ENCODE assay signal across 8 cellular contexts in genomic region chr22:42615092-42615859, GRCh38. TPM values are rescaled to one million over a fixed set of nuclear protein-coding genes. Genes with fewer than 3 reads are reported as not detected.
A peak's percentile ranks its signal among the peaks of the same experiment; 100 is the strongest.
DNase-seq lines count a peak whose midpoint lies in the region; ATAC-seq and TF ChIP-seq lines count a peak whose summit lies in the region.

No MANE protein-coding gene starts in this region.

- H3K9me3 ChIP-seq in DND-41 (ENCODE audit: insufficient read depth, low read length, severe bottlenecking) (no peaks in the 10 kb centered on the region), KOPT-K1 (ENCODE audit: insufficient read depth, low read length, poor library complexity, severe bottlenecking) (no peaks in the 10 kb centered on the region)

- no peaks in the 10 kb centered on the region for H3K27me3 ChIP-seq in DND-41 (ENCODE audit: insufficient read depth, low read length, poor library complexity)

- H3K36me3 ChIP-seq in DND-41 (ENCODE audit: insufficient read depth, low read length) (peaks cover 40% of the 10 kb centered on the region), KOPT-K1 (ENCODE audit: insufficient read depth, low read length) (peaks cover 45% of the 10 kb centered on the region)

- H3K4me3 Mint-ChIP-seq in activated T-helper 17 cell treated with anti-CD3 and anti-CD28 coated beads, Interleukin-2, amount 50 U/mL, for 72 hours = peak overlapping the region; percentile 92
- H3K4me3 Mint-ChIP-seq in nephron progenitor cell = peak overlapping the region; percentile 95
- H3K4me3 Mint-ChIP-seq in stimulated activated naive CD8-positive, alpha-beta T cell treated with anti-CD3 and anti-CD28 coated beads, Interleukin-15, Interleukin-2, amounts not matched to agents 100 ng/mL and 50 ng/mL, for 24 hours = peak overlapping the region; percentile 92

- H3K9me3 Mint-ChIP-seq in activated T-helper 17 cell treated with anti-CD3 and anti-CD28 coated beads, Interleukin-2, amount 50 U/mL, for 72 hours = no peaks in the 10 kb centered on the region
- H3K9me3 Mint-ChIP-seq in nephron progenitor cell = peaks cover under 1% of the 10 kb centered on the region
- H3K9me3 Mint-ChIP-seq in stimulated activated naive CD8-positive, alpha-beta T cell treated with anti-CD3 and anti-CD28 coated beads, Interleukin-15, Interleukin-2, amounts not matched to agents 100 ng/mL and 50 ng/mL, for 24 hours = no peaks in the 10 kb centered on the region

- H3K4me3 ChIP-seq in DND-41 (ENCODE audit: low read depth in 1 of 2, low read length in 2 of 2) = peak overlapping the region in 1 of 2 experiments; percentile 95; a peak in 3 of 4 replicates

- no peaks in the 10 kb centered on the region for H3K27me3 Mint-ChIP-seq in activated T-helper 17 cell treated with anti-CD3 and anti-CD28 coated beads, Interleukin-2, amount 50 U/mL, for 72 hours
- H3K27me3 Mint-ChIP-seq in nephron progenitor cell (ENCODE audit: low read depth, poor library complexity) = peaks cover 7% of the 10 kb centered on the region
- H3K27me3 Mint-ChIP-seq in stimulated activated naive CD8-positive, alpha-beta T cell treated with anti-CD3 and anti-CD28 coated beads, Interleukin-15, Interleukin-2, amounts not matched to agents 100 ng/mL and 50 ng/mL, for 24 hours = peaks cover 3% of the 10 kb centered on the region

- no peak for TF ChIP-seq CTCF in DND-41 (IDR thresholded peaks at IDR 0.05; ENCODE audit: borderline replicate concordance, extremely low read depth, low read length, poor library complexity, severe bottlenecking)
- no peak for TF ChIP-seq CTCF in nephron progenitor cell (IDR thresholded peaks at IDR 0.05)

- H3K4me1 Mint-ChIP-seq in activated T-helper 17 cell treated with anti-CD3 and anti-CD28 coated beads, Interleukin-2, amount 50 U/mL, for 72 hours = peaks cover 21% of the 10 kb centered on the region
- H3K4me1 Mint-ChIP-seq in nephron progenitor cell = peaks cover 68% of the 10 kb centered on the region
- peaks cover 49% of the 10 kb centered on the region for H3K4me1 Mint-ChIP-seq in stimulated activated naive CD8-positive, alpha-beta T cell treated with anti-CD3 and anti-CD28 coated beads, Interleukin-15, Interleukin-2, amounts not matched to agents 100 ng/mL and 50 ng/mL, for 24 hours (ENCODE audit: low read depth)

- peak overlapping the region; percentile 93 for H3K9ac ChIP-seq in DND-41 (ENCODE audit: low read depth, low read length)

- H2AFZ ChIP-seq in DND-41 (ENCODE audit: low read depth, low read length) = peak overlapping the region; percentile 38

- H3K36me3 Mint-ChIP-seq in activated T-helper 17 cell treated with anti-CD3 and anti-CD28 coated beads, Interleukin-2, amount 50 U/mL, for 72 hours (ENCODE audit: low read depth) = peaks cover 51% of the 10 kb centered on the region
- peaks cover 29% of the 10 kb centered on the region for H3K36me3 Mint-ChIP-seq in nephron progenitor cell (ENCODE audit: low read depth)
- peaks cover 28% of the 10 kb centered on the region for H3K36me3 Mint-ChIP-seq in stimulated activated naive CD8-positive, alpha-beta T cell treated with anti-CD3 and anti-CD28 coated beads, Interleukin-15, Interleukin-2, amounts not matched to agents 100 ng/mL and 50 ng/mL, for 24 hours (ENCODE audit: low read depth)

- H3K4me2 ChIP-seq in DND-41 (ENCODE audit: insufficient read depth, low read length) = peak overlapping the region; percentile 60

- peaks cover 44% of the 10 kb centered on the region for H3K79me2 ChIP-seq in DND-41 (ENCODE audit: insufficient read depth, low read length)

- H3K27ac ChIP-seq in DND-41 (ENCODE audit: low read length) (peak overlapping the region; percentile 91), KOPT-K1 (ENCODE audit: low read depth, low read length, poor library complexity, severe bottlenecking) (peak overlapping the region; percentile 96)

- ATAC-seq in DND-41 (ENCODE audit: insufficient read depth, low read depth) = peak; percentile 85
- ATAC-seq in GM21786 (IDR thresholded peaks at IDR 0.05; ENCODE audit: unreplicated experiment) = peak; percentile 48
- ATAC-seq in activated T-helper 17 cell treated with anti-CD3 and anti-CD28 coated beads, Interleukin-2, amount 50 U/mL, for 72 hours (replicated peaks) = peak; percentile 72

- peak; percentile 97 for DNase-seq in DND-41
- peak; percentile 99 for DNase-seq in RKO (ENCODE audit: low spot score)
- DNase-seq in fibroblast of peridontal ligament (ENCODE audit: extremely low read depth) = peak; percentile 98
- DNase-seq in nephron progenitor cell = peak; percentile 78

- H3K4me1 ChIP-seq in DND-41 (ENCODE audit: insufficient read depth, low read length) = peaks cover 53% of the 10 kb centered on the region

- H3K27ac Mint-ChIP-seq in activated T-helper 17 cell treated with anti-CD3 and anti-CD28 coated beads, Interleukin-2, amount 50 U/mL, for 72 hours = peak overlapping the region; percentile 100
- peak overlapping the region; percentile 100 for H3K27ac Mint-ChIP-seq in nephron progenitor cell
- peak overlapping the region; percentile 99 for H3K27ac Mint-ChIP-seq in stimulated activated naive CD8-positive, alpha-beta T cell treated with anti-CD3 and anti-CD28 coated beads, Interleukin-15, Interleukin-2, amounts not matched to agents 100 ng/mL and 50 ng/mL, for 24 hours

- H4K20me1 ChIP-seq in DND-41 (ENCODE audit: insufficient read depth, low read length) = peaks cover 34% of the 10 kb centered on the region

RNA-seq across cellular contexts. Expression of gene POLDIP3, which starts 0.6 kb away (rescaled TPM):
- 10 to 100 TPM; 70.0 to 72.4 TPM for total RNA-seq in activated T-helper 17 cell treated with anti-CD3 and anti-CD28 coated beads, Interleukin-2, amount 50 U/mL, for 72 hours

RNA-seq across cellular contexts. Expression of gene ATP5MGL, which starts 25.1 kb away (rescaled TPM):
- 1 to 10 TPM in 1 of 2 donors, under 1 TPM in 1; 0.45 to 1.1 TPM for total RNA-seq in activated T-helper 17 cell treated with anti-CD3 and anti-CD28 coated beads, Interleukin-2, amount 50 U/mL, for 72 hours

RNA-seq across cellular contexts. Expression of gene CYB5R3, which starts 33.9 kb away (rescaled TPM):
- total RNA-seq in activated T-helper 17 cell treated with anti-CD3 and anti-CD28 coated beads, Interleukin-2, amount 50 U/mL, for 72 hours = 10 to 100 TPM; 55.5 to 86.1 TPM
